In the genomic region with DNA sequence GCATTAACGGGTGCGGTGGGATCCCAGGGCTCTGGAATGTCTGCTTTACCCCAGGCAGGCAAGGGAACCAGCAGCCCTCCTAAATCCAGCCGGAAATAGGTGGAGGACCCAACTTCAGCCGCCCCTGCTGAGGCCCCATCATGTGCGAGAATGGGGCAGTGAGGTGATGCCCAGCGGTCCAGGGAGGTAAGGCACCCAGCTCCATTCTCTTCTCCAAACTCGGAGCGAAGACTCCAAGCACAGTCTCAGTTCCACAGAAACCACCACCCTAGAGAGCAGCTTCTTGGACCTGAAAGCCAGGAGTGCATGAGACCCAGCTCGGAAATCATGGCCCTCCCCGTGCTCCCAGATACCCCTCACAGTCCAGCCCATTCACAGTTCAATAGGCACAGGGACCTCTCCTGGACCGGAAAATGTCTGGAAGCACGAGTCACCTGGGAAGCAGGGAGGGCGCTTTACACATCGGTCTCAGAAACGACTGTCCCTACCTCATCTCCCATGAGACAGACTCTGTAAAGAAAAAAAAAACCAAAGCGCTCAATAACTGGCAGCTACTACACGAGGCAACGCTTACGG, we compare ENCODE assay signal across 8 cellular contexts. TPM values are rescaled to one million over a fixed set of nuclear protein-coding genes. Genes with fewer than 3 reads are reported as not detected.
DNase-seq lines count a peak whose midpoint lies in the region; ATAC-seq and TF ChIP-seq lines count a peak whose summit lies in the region.

No MANE protein-coding gene starts in this region.

- no peaks in the 10 kb centered on the region for H3K36me3 Mint-ChIP-seq in activated naive CD4-positive, alpha-beta T cell treated with anti-CD3 and anti-CD28 coated beads, Interleukin-2, amount 50 U/mL, for 72 hours

- no peak for TF ChIP-seq POLR2A in Peyer's patch (IDR thresholded peaks at IDR 0.05)

- H3K9me3 ChIP-seq in Peyer's patch: no peaks in the 10 kb centered on the region

- peak in 1 of 6 experiments; percentile 9 for TF ChIP-seq CTCF in Peyer's patch (IDR thresholded peaks at IDR 0.05)
- TF ChIP-seq CTCF in fibroblast of villous mesenchyme (IDR thresholded peaks at IDR 0.05; ENCODE audit: insufficient read depth, low read depth, low read length): no peak

- H3K9me3 Mint-ChIP-seq in activated naive CD4-positive, alpha-beta T cell treated with anti-CD3 and anti-CD28 coated beads, Interleukin-2, amount 50 U/mL, for 72 hours: no peaks in the 10 kb centered on the region

- DNase-seq in DMS79 treated with DMSO at 0.1 percent for 48 hours (lab: John Stamatoyannopoulos, UW) (peak; percentile 81), DMS79 (lab: John Stamatoyannopoulos, UW) (no peak), Peyer's patch (no peak), fibroblast of villous mesenchyme (ENCODE audit: low read depth) (no peak), skeletal muscle cell (ENCODE audit: low read depth) (no peak), Kasumi-1 (lab: John Stamatoyannopoulos, UW) (no peak)
- DNase-seq in activated naive CD4-positive, alpha-beta T cell treated with anti-CD3 and anti-CD28 coated beads, Interleukin-2, amount 50 U/mL, for 72 hours (ENCODE audit: low spot score in 2 of 2): no peak

- ATAC-seq in HG02798 (IDR thresholded peaks at IDR 0.05; ENCODE audit: poor library complexity, unreplicated experiment): no peak
- ATAC-seq in activated naive CD4-positive, alpha-beta T cell treated with anti-CD3 and anti-CD28 coated beads, Interleukin-2, amount 50 U/mL, for 72 hours: no peak

- H3K27me3 ChIP-seq in Peyer's patch: no peaks in the 10 kb centered on the region

- peak overlapping the region in 3 of 4 donors; percentile 79 to 100 (median 94) for H3K27ac ChIP-seq in Peyer's patch

- no peak overlapping the region for H3K27ac Mint-ChIP-seq in activated naive CD4-positive, alpha-beta T cell treated with anti-CD3 and anti-CD28 coated beads, Interleukin-2, amount 50 U/mL, for 72 hours

- H3K36me3 ChIP-seq in Peyer's patch: no peaks in the 10 kb centered on the region

- H3K4me3 ChIP-seq in Peyer's patch (peak overlapping the region; percentile 51 to 89 (median 72)), fibroblast of villous mesenchyme (ENCODE audit: low read depth, low read length) (peak overlapping the region; percentile 66), skeletal muscle cell (ENCODE audit: low read depth, low read length) (peak overlapping the region; percentile 60)

- peaks cover 0 to 46% (median 11%) of the 10 kb centered on the region in 4 donors for H3K4me1 ChIP-seq in Peyer's patch

RNA-seq across cellular contexts. Expression of gene SDC1, which starts 2.1 kb away (rescaled TPM):
- total RNA-seq in Peyer's patch (100 to 1,000 TPM in 3 of 4 donors, 10 to 100 TPM in 1; 25.6 to 343 (median 197) TPM), fibroblast of villous mesenchyme (68.0 and 110 TPM in 2 replicates)
- total RNA-seq in activated naive CD4-positive, alpha-beta T cell treated with anti-CD3 and anti-CD28 coated beads, Interleukin-2, amount 50 U/mL, for 72 hours: under 1 TPM; 0.11 to 0.41 TPM

Comparison
In these comparisons a context has a peak if more than half of its experiments do, and no peak if none do; other contexts are left out.
1. RNA of gene SDC1, which starts 2.1 kb away (total RNA-seq): 25.6 to 343 TPM in Peyer's patch and 68.0 to 110 TPM in fibroblast of villous mesenchyme; 0.11 to 0.41 TPM in activated naive CD4-positive, alpha-beta T cell treated with anti-CD3 and anti-CD28 coated beads, Interleukin-2, amount 50 U/mL, for 72 hours; every median in the first group is over 10 times any median in the second.
2. Peak in every context shown above with its lines, with median percentiles within 50 percentile points of each other: H3K4me3 ChIP-seq.